Comparison of ENCODE assay signal across 6 cellular contexts in genomic region chr6:38049948-38050347, GRCh38.
DNase-seq lines count a peak whose midpoint lies in the region; ATAC-seq and TF ChIP-seq lines count a peak whose summit lies in the region.
"Not testable (repeated sequence)": the region's sequence is repeated elsewhere in the genome, so short reads cannot be mapped to it uniquely, and the experiment has no call there.

No MANE protein-coding gene starts in this region.

- H3K9me2 ChIP-seq in PC-3 (replicated peaks; ENCODE audit: low read length) = not testable (repeated sequence)

- intact Hi-C loops in PC-3 (cut with micrococcal nuclease) = loop anchor here (10.0 kb wide), 1 partner anchor 195 kb away; no protein-coding TSS in a partner anchor

- not testable (repeated sequence) for H2AFZ ChIP-seq in PC-3 (ENCODE audit: low read length)

- ATAC-seq in PC-3 = peak; percentile 41; the same call in 1 of the 2 replicates

- H3K9me3 ChIP-seq in PC-3 (ENCODE audit: low read length) = not testable (repeated sequence)

- peaks cover 41% of the 10 kb centered on the region for H3K4me1 ChIP-seq in PC-3 (ENCODE audit: insufficient read depth, low read length)

- H3K36me3 ChIP-seq in PC-3 (ENCODE audit: low read depth, low read length) = not testable (repeated sequence)

- POLR2A ChIA-PET in PC-3 (lab: Charles Lee; ENCODE audit: unreplicated experiment) = not testable (repeated sequence)

- H3K79me2 ChIP-seq in PC-3 (ENCODE audit: low read length) = peaks cover 40% of the 10 kb centered on the region

- not testable (repeated sequence) for H3K9me3 Mint-ChIP-seq in neural crest cell

- H3K27me3 ChIP-seq in PC-3 (ENCODE audit: low read length) = not testable (repeated sequence)

- CTCF ChIA-PET in PC-3 (lab: Charles Lee) = not testable (repeated sequence)

- not testable (repeated sequence) for H3K4me1 Mint-ChIP-seq in neural crest cell

- peak overlapping the region; percentile 69 for H3K27ac ChIP-seq in PC-3 (ENCODE audit: low read length)

- H3K27ac Mint-ChIP-seq in neural crest cell (ENCODE audit: unreplicated experiment) = peak overlapping the region; percentile 6

- H3K4me3 ChIP-seq in PC-3 (ENCODE audit: low read length); epithelial cell of esophagus (ENCODE audit: low read length): not testable (repeated sequence)

- H3K4me2 ChIP-seq in PC-3 (ENCODE audit: low read length) = peak overlapping the region; percentile 25

- H3K9ac ChIP-seq in PC-3 (ENCODE audit: low read length) = not testable (repeated sequence)

- not testable (repeated sequence) for H4K20me1 ChIP-seq in PC-3 (ENCODE audit: low read length)

- TF ChIP-seq CTCF in PC-3 (conservative IDR thresholded peaks at IDR 0.05; ENCODE audit: low read depth, low read length); epithelial cell of esophagus (IDR thresholded peaks at IDR 0.05; ENCODE audit: insufficient read depth, low read depth, low read length, missing control alignments); neural crest cell (conservative IDR thresholded peaks at IDR 0.05): not testable (repeated sequence)

- not testable (repeated sequence) for BruUV-seq in PC-3 (replicated peaks; lab: Mats Ljungman, UMichigan)

- DNase-seq in LHCN-M2 (ENCODE audit: low read depth) = peak; percentile 28
- DNase-seq in PC-3 = peak; percentile 68
- peak; percentile 40 for DNase-seq in amniotic epithelial cell (ENCODE audit: low read depth)
- peak; percentile 33 for DNase-seq in epithelial cell of esophagus (ENCODE audit: low read depth)
- DNase-seq in kidney tubule cell (ENCODE audit: low spot score) = peak; percentile 36
- DNase-seq in neural crest cell (ENCODE audit: low read depth, low spot score) = not testable (repeated sequence)

- not testable (repeated sequence) for H3K27me3 Mint-ChIP-seq in neural crest cell (ENCODE audit: low read depth)

- H3K36me3 Mint-ChIP-seq in neural crest cell (ENCODE audit: low read depth) = not testable (repeated sequence)

- H3F3A ChIP-seq in PC-3 (ENCODE audit: low read length, unreplicated experiment) = not testable (repeated sequence)

- not testable (repeated sequence) for H3K4me3 Mint-ChIP-seq in neural crest cell
